ENCODE assay signal across 8 cellular contexts in genomic region chr11:36376888-36377758, GRCh38.
DNase-seq lines count a peak whose midpoint lies in the region; ATAC-seq lines count a peak whose summit lies in the region.

No MANE protein-coding gene starts in this region.

- peak overlapping the region; percentile 20; the same call in 1 of the 2 replicates for H3K27ac ChIP-seq in ACC112 (ENCODE audit: low read depth, low read length)
- no peak overlapping the region for H3K27ac ChIP-seq in esophagus (ENCODE audit: low read depth in 2 of 2, low read length in 1 of 2)
- H3K27ac ChIP-seq in stomach smooth muscle (ENCODE audit: low read length): no peak overlapping the region

- H2AFZ ChIP-seq in ACC112 (ENCODE audit: low read length, unreplicated experiment): peak overlapping the region; percentile 61

- ATAC-seq in GM18907 (IDR thresholded peaks at IDR 0.05; ENCODE audit: unreplicated experiment): peak; percentile 55
- no peak for ATAC-seq in GM18870 (IDR thresholded peaks at IDR 0.05; ENCODE audit: unreplicated experiment)

- H3K36me3 ChIP-seq in ACC112 (ENCODE audit: insufficient read depth, low read length) (peaks cover under 1% of the 10 kb centered on the region; the same call in 1 of the 2 replicates), MG63 (no peaks in the 10 kb centered on the region), esophagus (ENCODE audit: control insufficient read depth in 2 of 2, insufficient read depth in 2 of 2, low read length in 1 of 2) (no peaks in the 10 kb centered on the region), mucosa of stomach (ENCODE audit: control insufficient read depth, insufficient read depth, low read length) (no peaks in the 10 kb centered on the region), stomach smooth muscle (ENCODE audit: control insufficient read depth in 2 of 2, insufficient read depth in 2 of 2, low read length in 2 of 2) (no peaks in the 10 kb centered on the region)

- H3K9ac ChIP-seq in mucosa of stomach (ENCODE audit: low read length) (peak overlapping the region; percentile 82), stomach smooth muscle (ENCODE audit: low read length in 2 of 2) (no peak overlapping the region)

- H3K4me1 ChIP-seq in ACC112 (ENCODE audit: control insufficient read depth, insufficient read depth, low read length, unreplicated experiment) (peaks cover 28% of the 10 kb centered on the region), esophagus (ENCODE audit: control insufficient read depth in 2 of 2, insufficient read depth in 2 of 2, low read length in 1 of 2) (peaks cover 3 to 4% of the 10 kb centered on the region in 2 donors), mucosa of stomach (ENCODE audit: control insufficient read depth, insufficient read depth, low read length) (peaks cover 15% of the 10 kb centered on the region), stomach smooth muscle (ENCODE audit: control insufficient read depth, insufficient read depth, low read length) (peaks cover 14% of the 10 kb centered on the region)

- H3K4me3 ChIP-seq in ACC112 (ENCODE audit: low read depth, low read length) (peak overlapping the region; percentile 96), MG63 (peak overlapping the region; percentile 36), esophagus (ENCODE audit: low read depth in 1 of 2, low read length in 2 of 2) (peak overlapping the region; percentile 55 to 59), mucosa of stomach (ENCODE audit: low read length) (peak overlapping the region; percentile 78), stomach smooth muscle (ENCODE audit: low read length in 2 of 2) (peak overlapping the region; percentile 62 to 76)

- H3K79me2 ChIP-seq in ACC112 (ENCODE audit: control insufficient read depth, insufficient read depth, low read length, unreplicated experiment): peaks cover 26% of the 10 kb centered on the region

- H3K9me3 ChIP-seq in MG63: no peaks in the 10 kb centered on the region
- H3K9me3 ChIP-seq in esophagus (ENCODE audit: control insufficient read depth in 2 of 2, insufficient read depth in 1 of 2, low read depth in 1 of 2, low read length in 1 of 2): no peaks in the 10 kb centered on the region
- H3K9me3 ChIP-seq in mucosa of stomach (ENCODE audit: control insufficient read depth, low read length): no peaks in the 10 kb centered on the region
- H3K9me3 ChIP-seq in stomach smooth muscle (ENCODE audit: control insufficient read depth in 2 of 2, low read length in 2 of 2): no peaks in the 10 kb centered on the region

- 0 to 1% methylated on average over 56 to 68 of the region's 68 CpGs for WGBS in esophagus, 2 donors

- H3K27me3 ChIP-seq in ACC112 (ENCODE audit: insufficient read depth, low read length): no peaks in the 10 kb centered on the region
- H3K27me3 ChIP-seq in MG63: peaks cover 67% of the 10 kb centered on the region
- H3K27me3 ChIP-seq in esophagus (ENCODE audit: control insufficient read depth in 1 of 2, insufficient read depth in 2 of 2, low read length in 2 of 2): peaks cover 0 to 4% of the 10 kb centered on the region in 2 donors
- H3K27me3 ChIP-seq in mucosa of stomach (ENCODE audit: control insufficient read depth, insufficient read depth, low read length): peaks cover 5% of the 10 kb centered on the region
- H3K27me3 ChIP-seq in stomach smooth muscle (ENCODE audit: control insufficient read depth in 1 of 2, insufficient read depth in 2 of 2, low read length in 2 of 2): peaks cover 13 to 21% of the 10 kb centered on the region in 2 donors

- peak; percentile 30 for DNase-seq in MG63
- DNase-seq in activated CD8-positive, alpha-beta memory T cell treated with anti-CD3 and anti-CD28 coated beads for 24 hours: peak; percentile 81

Comparison
In these comparisons a context has a peak if more than half of its experiments do, and no peak if none do; other contexts are left out.
1. H3K4me3 ChIP-seq: peak in every context shown above with its lines; median percentile 96 in ACC112; 78 in mucosa of stomach; 69 in stomach smooth muscle; 57 in esophagus; 36 in MG63.